ENCODE assay signal across 1 cellular context in the genomic region with DNA sequence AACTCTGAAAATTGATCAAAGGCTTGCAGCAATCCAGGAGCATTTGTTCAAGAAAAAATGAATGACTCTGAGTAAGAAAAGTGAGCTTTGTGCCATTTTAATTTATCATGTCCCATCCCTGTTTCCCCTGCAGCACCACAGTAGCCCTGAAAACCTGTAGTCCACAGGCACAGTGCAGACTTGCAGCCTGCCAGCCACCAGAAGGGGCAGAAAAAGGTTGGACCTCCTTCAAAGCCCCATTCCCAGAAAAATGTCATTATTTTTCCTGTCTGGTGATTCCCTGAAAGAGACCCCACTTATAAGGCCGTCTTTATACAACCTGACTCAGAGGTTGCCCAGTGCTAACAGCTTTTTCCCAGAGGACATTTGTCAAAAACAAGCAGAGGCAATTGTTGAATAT.
TF ChIP-seq lines count a peak whose summit lies in the region.

No MANE protein-coding gene starts in this region.

TF ChIP-seq in WTC11, 78 proteins besides CTCF, POLR2A, EP300 and RAD21 (continued from another document):
- TF ChIP-seq, protein P1, sequence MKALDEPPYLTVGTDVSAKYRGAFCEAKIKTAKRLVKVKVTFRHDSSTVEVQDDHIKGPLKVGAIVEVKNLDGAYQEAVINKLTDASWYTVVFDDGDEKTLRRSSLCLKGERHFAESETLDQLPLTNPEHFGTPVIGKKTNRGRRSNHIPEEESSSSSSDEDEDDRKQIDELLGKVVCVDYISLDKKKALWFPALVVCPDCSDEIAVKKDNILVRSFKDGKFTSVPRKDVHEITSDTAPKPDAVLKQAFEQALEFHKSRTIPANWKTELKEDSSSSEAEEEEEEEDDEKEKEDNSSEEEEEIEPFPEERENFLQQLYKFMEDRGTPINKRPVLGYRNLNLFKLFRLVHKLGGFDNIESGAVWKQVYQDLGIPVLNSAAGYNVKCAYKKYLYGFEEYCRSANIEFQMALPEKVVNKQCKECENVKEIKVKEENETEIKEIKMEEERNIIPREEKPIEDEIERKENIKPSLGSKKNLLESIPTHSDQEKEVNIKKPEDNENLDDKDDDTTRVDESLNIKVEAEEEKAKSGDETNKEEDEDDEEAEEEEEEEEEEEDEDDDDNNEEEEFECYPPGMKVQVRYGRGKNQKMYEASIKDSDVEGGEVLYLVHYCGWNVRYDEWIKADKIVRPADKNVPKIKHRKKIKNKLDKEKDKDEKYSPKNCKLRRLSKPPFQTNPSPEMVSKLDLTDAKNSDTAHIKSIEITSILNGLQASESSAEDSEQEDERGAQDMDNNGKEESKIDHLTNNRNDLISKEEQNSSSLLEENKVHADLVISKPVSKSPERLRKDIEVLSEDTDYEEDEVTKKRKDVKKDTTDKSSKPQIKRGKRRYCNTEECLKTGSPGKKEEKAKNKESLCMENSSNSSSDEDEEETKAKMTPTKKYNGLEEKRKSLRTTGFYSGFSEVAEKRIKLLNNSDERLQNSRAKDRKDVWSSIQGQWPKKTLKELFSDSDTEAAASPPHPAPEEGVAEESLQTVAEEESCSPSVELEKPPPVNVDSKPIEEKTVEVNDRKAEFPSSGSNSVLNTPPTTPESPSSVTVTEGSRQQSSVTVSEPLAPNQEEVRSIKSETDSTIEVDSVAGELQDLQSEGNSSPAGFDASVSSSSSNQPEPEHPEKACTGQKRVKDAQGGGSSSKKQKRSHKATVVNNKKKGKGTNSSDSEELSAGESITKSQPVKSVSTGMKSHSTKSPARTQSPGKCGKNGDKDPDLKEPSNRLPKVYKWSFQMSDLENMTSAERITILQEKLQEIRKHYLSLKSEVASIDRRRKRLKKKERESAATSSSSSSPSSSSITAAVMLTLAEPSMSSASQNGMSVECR (CRISPR knock-in tag; IDR thresholded peaks at IDR 0.05; ENCODE audit: borderline replicate concordance) = no peak
- TF ChIP-seq NFE2L1 (CRISPR knock-in tag; IDR thresholded peaks at IDR 0.05) (no peak), FOXK1 (CRISPR knock-in tag; IDR thresholded peaks at IDR 0.05) (no peak), KAT7 (CRISPR knock-in tag; IDR thresholded peaks at IDR 0.05; ENCODE audit: borderline replicate concordance) (no peak), ZNF263 (CRISPR knock-in tag; IDR thresholded peaks at IDR 0.05; ENCODE audit: low read depth) (no peak), SOX15 (CRISPR knock-in tag; IDR thresholded peaks at IDR 0.05) (no peak), JAZF1 (CRISPR knock-in tag; IDR thresholded peaks at IDR 0.05) (no peak), SP1 (CRISPR knock-in tag; conservative IDR thresholded peaks at IDR 0.05) (no peak), JUN (CRISPR knock-in tag; IDR thresholded peaks at IDR 0.05) (no peak), ZNF317 (CRISPR knock-in tag; IDR thresholded peaks at IDR 0.05; ENCODE audit: borderline replicate concordance, low read depth) (no peak), NFYB (CRISPR knock-in tag; conservative IDR thresholded peaks at IDR 0.05; ENCODE audit: low read depth) (no peak), ZNF219 (CRISPR knock-in tag; IDR thresholded peaks at IDR 0.05; ENCODE audit: borderline replicate concordance) (no peak), NFATC4 (CRISPR knock-in tag; IDR thresholded peaks at IDR 0.05) (no peak), ETV6 (CRISPR knock-in tag; IDR thresholded peaks at IDR 0.05) (no peak)
- TF ChIP-seq, protein P2, sequence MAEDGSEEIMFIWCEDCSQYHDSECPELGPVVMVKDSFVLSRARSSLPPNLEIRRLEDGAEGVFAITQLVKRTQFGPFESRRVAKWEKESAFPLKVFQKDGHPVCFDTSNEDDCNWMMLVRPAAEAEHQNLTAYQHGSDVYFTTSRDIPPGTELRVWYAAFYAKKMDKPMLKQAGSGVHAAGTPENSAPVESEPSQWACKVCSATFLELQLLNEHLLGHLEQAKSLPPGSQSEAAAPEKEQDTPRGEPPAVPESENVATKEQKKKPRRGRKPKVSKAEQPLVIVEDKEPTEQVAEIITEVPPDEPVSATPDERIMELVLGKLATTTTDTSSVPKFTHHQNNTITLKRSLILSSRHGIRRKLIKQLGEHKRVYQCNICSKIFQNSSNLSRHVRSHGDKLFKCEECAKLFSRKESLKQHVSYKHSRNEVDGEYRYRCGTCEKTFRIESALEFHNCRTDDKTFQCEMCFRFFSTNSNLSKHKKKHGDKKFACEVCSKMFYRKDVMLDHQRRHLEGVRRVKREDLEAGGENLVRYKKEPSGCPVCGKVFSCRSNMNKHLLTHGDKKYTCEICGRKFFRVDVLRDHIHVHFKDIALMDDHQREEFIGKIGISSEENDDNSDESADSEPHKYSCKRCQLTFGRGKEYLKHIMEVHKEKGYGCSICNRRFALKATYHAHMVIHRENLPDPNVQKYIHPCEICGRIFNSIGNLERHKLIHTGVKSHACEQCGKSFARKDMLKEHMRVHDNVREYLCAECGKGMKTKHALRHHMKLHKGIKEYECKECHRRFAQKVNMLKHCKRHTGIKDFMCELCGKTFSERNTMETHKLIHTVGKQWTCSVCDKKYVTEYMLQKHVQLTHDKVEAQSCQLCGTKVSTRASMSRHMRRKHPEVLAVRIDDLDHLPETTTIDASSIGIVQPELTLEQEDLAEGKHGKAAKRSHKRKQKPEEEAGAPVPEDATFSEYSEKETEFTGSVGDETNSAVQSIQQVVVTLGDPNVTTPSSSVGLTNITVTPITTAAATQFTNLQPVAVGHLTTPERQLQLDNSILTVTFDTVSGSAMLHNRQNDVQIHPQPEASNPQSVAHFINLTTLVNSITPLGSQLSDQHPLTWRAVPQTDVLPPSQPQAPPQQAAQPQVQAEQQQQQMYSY (CRISPR knock-in tag; IDR thresholded peaks at IDR 0.05) = no peak
- TF ChIP-seq, protein P3, sequence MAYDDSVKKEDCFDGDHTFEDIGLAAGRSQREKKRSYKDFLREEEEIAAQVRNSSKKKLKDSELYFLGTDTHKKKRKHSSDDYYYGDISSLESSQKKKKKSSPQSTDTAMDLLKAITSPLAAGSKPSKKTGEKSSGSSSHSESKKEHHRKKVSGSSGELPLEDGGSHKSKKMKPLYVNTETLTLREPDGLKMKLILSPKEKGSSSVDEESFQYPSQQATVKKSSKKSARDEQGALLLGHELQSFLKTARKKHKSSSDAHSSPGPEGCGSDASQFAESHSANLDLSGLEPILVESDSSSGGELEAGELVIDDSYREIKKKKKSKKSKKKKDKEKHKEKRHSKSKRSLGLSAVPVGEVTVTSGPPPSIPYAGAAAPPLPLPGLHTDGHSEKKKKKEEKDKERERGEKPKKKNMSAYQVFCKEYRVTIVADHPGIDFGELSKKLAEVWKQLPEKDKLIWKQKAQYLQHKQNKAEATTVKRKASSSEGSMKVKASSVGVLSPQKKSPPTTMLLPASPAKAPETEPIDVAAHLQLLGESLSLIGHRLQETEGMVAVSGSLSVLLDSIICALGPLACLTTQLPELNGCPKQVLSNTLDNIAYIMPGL (CRISPR knock-in tag; IDR thresholded peaks at IDR 0.05) = no peak
- TF ChIP-seq, protein P4, sequence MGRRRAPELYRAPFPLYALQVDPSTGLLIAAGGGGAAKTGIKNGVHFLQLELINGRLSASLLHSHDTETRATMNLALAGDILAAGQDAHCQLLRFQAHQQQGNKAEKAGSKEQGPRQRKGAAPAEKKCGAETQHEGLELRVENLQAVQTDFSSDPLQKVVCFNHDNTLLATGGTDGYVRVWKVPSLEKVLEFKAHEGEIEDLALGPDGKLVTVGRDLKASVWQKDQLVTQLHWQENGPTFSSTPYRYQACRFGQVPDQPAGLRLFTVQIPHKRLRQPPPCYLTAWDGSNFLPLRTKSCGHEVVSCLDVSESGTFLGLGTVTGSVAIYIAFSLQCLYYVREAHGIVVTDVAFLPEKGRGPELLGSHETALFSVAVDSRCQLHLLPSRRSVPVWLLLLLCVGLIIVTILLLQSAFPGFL (CRISPR knock-in tag; IDR thresholded peaks at IDR 0.05; ENCODE audit: borderline replicate concordance) = no peak
- TF ChIP-seq, protein P5, sequence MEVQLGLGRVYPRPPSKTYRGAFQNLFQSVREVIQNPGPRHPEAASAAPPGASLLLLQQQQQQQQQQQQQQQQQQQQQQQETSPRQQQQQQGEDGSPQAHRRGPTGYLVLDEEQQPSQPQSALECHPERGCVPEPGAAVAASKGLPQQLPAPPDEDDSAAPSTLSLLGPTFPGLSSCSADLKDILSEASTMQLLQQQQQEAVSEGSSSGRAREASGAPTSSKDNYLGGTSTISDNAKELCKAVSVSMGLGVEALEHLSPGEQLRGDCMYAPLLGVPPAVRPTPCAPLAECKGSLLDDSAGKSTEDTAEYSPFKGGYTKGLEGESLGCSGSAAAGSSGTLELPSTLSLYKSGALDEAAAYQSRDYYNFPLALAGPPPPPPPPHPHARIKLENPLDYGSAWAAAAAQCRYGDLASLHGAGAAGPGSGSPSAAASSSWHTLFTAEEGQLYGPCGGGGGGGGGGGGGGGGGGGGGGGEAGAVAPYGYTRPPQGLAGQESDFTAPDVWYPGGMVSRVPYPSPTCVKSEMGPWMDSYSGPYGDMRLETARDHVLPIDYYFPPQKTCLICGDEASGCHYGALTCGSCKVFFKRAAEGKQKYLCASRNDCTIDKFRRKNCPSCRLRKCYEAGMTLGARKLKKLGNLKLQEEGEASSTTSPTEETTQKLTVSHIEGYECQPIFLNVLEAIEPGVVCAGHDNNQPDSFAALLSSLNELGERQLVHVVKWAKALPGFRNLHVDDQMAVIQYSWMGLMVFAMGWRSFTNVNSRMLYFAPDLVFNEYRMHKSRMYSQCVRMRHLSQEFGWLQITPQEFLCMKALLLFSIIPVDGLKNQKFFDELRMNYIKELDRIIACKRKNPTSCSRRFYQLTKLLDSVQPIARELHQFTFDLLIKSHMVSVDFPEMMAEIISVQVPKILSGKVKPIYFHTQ (CRISPR knock-in tag; IDR thresholded peaks at IDR 0.05) = no peak
- TF ChIP-seq, protein P6, sequence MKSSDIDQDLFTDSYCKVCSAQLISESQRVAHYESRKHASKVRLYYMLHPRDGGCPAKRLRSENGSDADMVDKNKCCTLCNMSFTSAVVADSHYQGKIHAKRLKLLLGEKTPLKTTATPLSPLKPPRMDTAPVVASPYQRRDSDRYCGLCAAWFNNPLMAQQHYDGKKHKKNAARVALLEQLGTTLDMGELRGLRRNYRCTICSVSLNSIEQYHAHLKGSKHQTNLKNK (CRISPR knock-in tag; IDR thresholded peaks at IDR 0.05) = no peak
